Comparison of ENCODE assay signal across 16 cellular contexts in the genomic region with DNA sequence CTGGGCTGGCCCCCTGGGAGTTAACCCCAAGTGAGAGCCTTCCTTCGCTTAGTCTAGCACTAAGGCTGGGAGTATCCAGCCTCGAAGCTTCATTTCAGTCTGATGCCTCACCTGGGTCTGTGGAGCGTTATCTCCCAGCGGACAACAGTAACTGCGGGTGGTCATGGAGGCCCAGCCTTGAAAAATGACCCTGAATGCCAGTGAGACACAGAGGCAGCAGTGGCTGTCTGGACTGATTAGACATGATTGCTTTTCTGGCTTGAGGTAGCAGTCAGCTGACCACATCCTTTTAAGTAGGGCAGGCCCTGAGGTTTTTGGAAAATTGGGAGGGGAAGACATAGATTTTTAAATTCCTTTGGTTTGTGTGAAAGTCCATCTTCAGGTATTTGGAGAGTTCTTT. TPM values are rescaled to one million over a fixed set of nuclear protein-coding genes. Genes with fewer than 3 reads are reported as not detected.
DNase-seq lines count a peak whose midpoint lies in the region; ATAC-seq and TF ChIP-seq lines count a peak whose summit lies in the region.
"Had no signal": no experiment of that assay in that cellular context is flagged by ENCODE, and none has a peak within 500 bp of the region (broad histone marks: within the 10 kb centered on the region; RNA-seq: fewer than 3 reads in every experiment).

No MANE protein-coding gene starts in this region.

- no peaks in the 10 kb centered on the region for H3K9me3 ChIP-seq in smooth muscle cell (replicated peaks; ENCODE audit: low read depth)
- H3K9me3 ChIP-seq: Peyer's patch had no signal

- no peak overlapping the region for H3K4me3 Mint-ChIP-seq in activated CD8-positive, alpha-beta memory T cell treated with anti-CD3 and anti-CD28 coated beads, Interleukin-2, amount 10 ng/mL, durations not matched to agents 7 days and 5 days
- H3K4me3 Mint-ChIP-seq: CD8-positive, alpha-beta memory T cell had no signal

- no peaks in the 10 kb centered on the region for H3F3A ChIP-seq in smooth muscle cell (ENCODE audit: low read depth)

- H3K4me2 ChIP-seq in smooth muscle cell: peak overlapping the region; percentile 37
- H3K4me2 ChIP-seq: BLaER1, KMS-11 had no signal

- H3K9ac ChIP-seq in smooth muscle cell (ENCODE audit: low read depth): no peak overlapping the region
- H3K9ac ChIP-seq: BLaER1, KMS-11 had no signal

- H3K27me3 Mint-ChIP-seq in activated CD8-positive, alpha-beta memory T cell treated with anti-CD3 and anti-CD28 coated beads, Interleukin-2, amount 10 ng/mL, durations not matched to agents 7 days and 5 days: peaks cover 7% of the 10 kb centered on the region

- WGBS in smooth muscle cell (ENCODE audit: low lambda C conversion rate): 48% methylated on average over 5 of the region's 5 CpGs

- H3K36me3 Mint-ChIP-seq in activated CD8-positive, alpha-beta memory T cell treated with anti-CD3 and anti-CD28 coated beads, Interleukin-2, amount 10 ng/mL, durations not matched to agents 7 days and 5 days: no peaks in the 10 kb centered on the region
- H3K36me3 Mint-ChIP-seq: CD8-positive, alpha-beta memory T cell had no signal

- CTCF ChIA-PET in activated CD8-positive, alpha-beta memory T cell treated with anti-CD3 and anti-CD28 coated beads, Interleukin-2, amount 10 ng/mL, durations not matched to agents 7 days and 5 days (lab: Charles Lee): no interaction called here

- no peaks in the 10 kb centered on the region for H3K4me1 ChIP-seq in smooth muscle cell (ENCODE audit: low read depth)
- H3K4me1 ChIP-seq: BLaER1, Peyer's patch had no signal

- no peak for TF ChIP-seq CTCF in smooth muscle cell (IDR thresholded peaks at IDR 0.05; ENCODE audit: borderline replicate concordance, insufficient read depth, poor library complexity, severe bottlenecking)

- peaks cover 5% of the 10 kb centered on the region for H3K4me1 Mint-ChIP-seq in activated CD8-positive, alpha-beta memory T cell treated with anti-CD3 and anti-CD28 coated beads, Interleukin-2, amount 10 ng/mL, durations not matched to agents 7 days and 5 days
- H3K4me1 Mint-ChIP-seq: CD8-positive, alpha-beta memory T cell had no signal

- H3K27me3 ChIP-seq in smooth muscle cell (ENCODE audit: low read depth): no peaks in the 10 kb centered on the region
- H3K27me3 ChIP-seq: BLaER1, Peyer's patch had no signal

- H4K20me1 ChIP-seq in smooth muscle cell (ENCODE audit: low read depth): no peaks in the 10 kb centered on the region
- H4K20me1 ChIP-seq: BLaER1 had no signal

- H3K27ac Mint-ChIP-seq in activated CD8-positive, alpha-beta memory T cell treated with anti-CD3 and anti-CD28 coated beads, Interleukin-2, amount 10 ng/mL, durations not matched to agents 7 days and 5 days: no peak overlapping the region

- no peak overlapping the region for H3K4me3 ChIP-seq in smooth muscle cell
- H3K4me3 ChIP-seq: BLaER1, Peyer's patch had no signal

- no peaks in the 10 kb centered on the region for H3K79me2 ChIP-seq in smooth muscle cell (ENCODE audit: low read depth)

- no peaks in the 10 kb centered on the region for H3K36me3 ChIP-seq in smooth muscle cell (ENCODE audit: low read depth)
- H3K36me3 ChIP-seq: BLaER1, Peyer's patch had no signal

- DNase-seq in NCI-H146 treated with DMSO at 0.1 percent for 48 hours (lab: John Stamatoyannopoulos, UW; ENCODE audit: unreplicated experiment): peak; percentile 30
- peak; percentile 62 for DNase-seq in amniotic epithelial cell (ENCODE audit: low read depth)
- peak; percentile 17 for DNase-seq in fibroblast of peridontal ligament (ENCODE audit: extremely low read depth)
- no peak for DNase-seq in smooth muscle cell (lab: John Stamatoyannopoulos, UW; ENCODE audit: unreplicated experiment)
- DNase-seq in activated CD8-positive, alpha-beta memory T cell treated with anti-CD3 and anti-CD28 coated beads, Interleukin-2, amount 10 ng/mL, durations not matched to agents 7 days and 5 days: no peak
- DNase-seq in HCEC 1CT: no peak
- DNase-seq: CD8-positive, alpha-beta memory T cell; NCI-H1092; NCI-H187; Peyer's patch; SIG-M5; SW 1271 had no signal

- H3K27ac ChIP-seq in smooth muscle cell (ENCODE audit: low read depth): peak overlapping the region; percentile 74
- H3K27ac ChIP-seq: BLaER1, HL-60, KMS-11, Peyer's patch had no signal

- H3K9me3 Mint-ChIP-seq in activated CD8-positive, alpha-beta memory T cell treated with anti-CD3 and anti-CD28 coated beads, Interleukin-2, amount 10 ng/mL, durations not matched to agents 7 days and 5 days (ENCODE audit: low read depth): no peaks in the 10 kb centered on the region

- ATAC-seq in activated CD8-positive, alpha-beta memory T cell treated with anti-CD3 and anti-CD28 coated beads, Interleukin-2, amount 10 ng/mL, durations not matched to agents 7 days and 5 days: no peak
- ATAC-seq in HG02840 (IDR thresholded peaks at IDR 0.05; ENCODE audit: low FRiP score, unreplicated experiment): no peak

- no peak overlapping the region for H2AFZ ChIP-seq in smooth muscle cell (ENCODE audit: low read depth)

RNA-seq across cellular contexts. Expression of gene TRIM59, which starts 28.2 kb away (rescaled TPM):
- total RNA-seq in smooth muscle cell: 12.9 and 19.0 TPM in 2 replicates
- 6.6 and 8.9 TPM in 2 replicates for polyA plus RNA-seq in smooth muscle cell
- 10 to 100 TPM; 48.0 to 51.6 TPM for total RNA-seq in activated CD8-positive, alpha-beta memory T cell treated with anti-CD3 and anti-CD28 coated beads, Interleukin-2, amount 10 ng/mL, durations not matched to agents 7 days and 5 days

Comparison
In these comparisons a context has a peak if more than half of its experiments do, and no peak if none do; other contexts are left out.
1. DNase-seq: peak in NCI-H146 treated with DMSO at 0.1 percent for 48 hours (single experiment), amniotic epithelial cell (single experiment) and fibroblast of peridontal ligament (single experiment); none in smooth muscle cell (single experiment), activated CD8-positive, alpha-beta memory T cell treated with anti-CD3 and anti-CD28 coated beads, Interleukin-2, amount 10 ng/mL, durations not matched to agents 7 days and 5 days (single experiment) and HCEC 1CT (single experiment).